ENCODE assay signal across 1 cellular context in genomic region chr2:102018823-102019445, GRCh38.
A peak's percentile ranks its signal among the peaks of the same experiment; 100 is the strongest.
TF ChIP-seq lines count a peak whose summit lies in the region.

No MANE protein-coding gene starts in this region.

TF ChIP-seq in IMR-90, 13 proteins besides CTCF, POLR2A, EP300 and RAD21 (continued from another document):
- TF ChIP-seq USF2 (IDR thresholded peaks at IDR 0.05; ENCODE audit: low read depth, low read length), result no peak
- no peak for TF ChIP-seq RCOR1 (IDR thresholded peaks at IDR 0.05; ENCODE audit: insufficient replicate concordance, low read length)
- TF ChIP-seq BHLHE40 (IDR thresholded peaks at IDR 0.05; ENCODE audit: low read depth, low read length), result no peak
- peak; percentile 82 for TF ChIP-seq MAFK (IDR thresholded peaks at IDR 0.05; ENCODE audit: low read depth, low read length)
